In the genomic region with DNA sequence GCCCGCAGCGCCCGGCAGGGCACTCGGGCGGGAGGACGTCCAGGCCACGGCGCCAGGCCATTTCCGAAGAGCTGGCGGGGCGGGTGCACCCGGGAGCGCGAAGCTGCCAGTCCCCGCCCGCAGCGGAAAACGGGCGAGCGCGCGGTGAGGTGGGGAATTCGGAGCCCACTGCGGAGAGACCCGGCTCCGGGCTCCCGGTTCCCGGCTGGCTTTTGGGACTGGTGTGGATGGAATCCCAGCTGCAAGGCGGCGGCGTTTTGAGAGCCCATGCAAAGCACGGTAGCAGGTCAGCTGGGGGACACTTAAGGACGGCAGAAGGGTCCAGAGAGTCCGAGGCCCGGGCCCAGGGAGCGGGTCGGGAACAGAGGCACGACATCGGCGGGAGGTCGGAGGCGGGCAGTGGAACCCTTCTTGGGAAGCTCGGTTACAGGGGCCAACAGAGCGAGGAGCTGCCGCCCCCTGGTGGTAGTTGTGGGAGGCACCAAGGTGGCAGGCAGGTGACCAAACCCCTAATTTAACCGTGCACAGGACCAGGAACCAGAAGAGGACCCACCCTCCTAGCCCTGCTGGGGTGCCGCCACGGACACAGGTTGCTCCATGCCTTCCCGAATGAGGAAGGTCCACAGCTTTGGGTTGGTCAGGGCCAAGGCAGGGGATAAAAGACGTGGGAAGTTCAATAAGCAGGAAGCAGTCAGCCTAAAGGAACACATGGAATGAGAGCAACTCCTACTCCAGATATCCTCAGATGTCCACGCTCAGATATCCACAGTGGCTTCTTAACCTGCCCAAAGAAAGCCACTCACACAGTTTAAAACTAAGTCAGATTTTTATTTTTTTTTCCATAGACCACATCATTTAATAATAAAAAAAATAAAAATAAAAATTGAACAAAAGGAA, we compare ENCODE assay signal across 1 cellular context.
TF ChIP-seq lines count a peak whose summit lies in the region.

No MANE protein-coding gene starts in this region.

TF ChIP-seq in WTC11, 78 proteins besides CTCF, POLR2A, EP300 and RAD21 (continued from another document):
- TF ChIP-seq, protein P1, sequence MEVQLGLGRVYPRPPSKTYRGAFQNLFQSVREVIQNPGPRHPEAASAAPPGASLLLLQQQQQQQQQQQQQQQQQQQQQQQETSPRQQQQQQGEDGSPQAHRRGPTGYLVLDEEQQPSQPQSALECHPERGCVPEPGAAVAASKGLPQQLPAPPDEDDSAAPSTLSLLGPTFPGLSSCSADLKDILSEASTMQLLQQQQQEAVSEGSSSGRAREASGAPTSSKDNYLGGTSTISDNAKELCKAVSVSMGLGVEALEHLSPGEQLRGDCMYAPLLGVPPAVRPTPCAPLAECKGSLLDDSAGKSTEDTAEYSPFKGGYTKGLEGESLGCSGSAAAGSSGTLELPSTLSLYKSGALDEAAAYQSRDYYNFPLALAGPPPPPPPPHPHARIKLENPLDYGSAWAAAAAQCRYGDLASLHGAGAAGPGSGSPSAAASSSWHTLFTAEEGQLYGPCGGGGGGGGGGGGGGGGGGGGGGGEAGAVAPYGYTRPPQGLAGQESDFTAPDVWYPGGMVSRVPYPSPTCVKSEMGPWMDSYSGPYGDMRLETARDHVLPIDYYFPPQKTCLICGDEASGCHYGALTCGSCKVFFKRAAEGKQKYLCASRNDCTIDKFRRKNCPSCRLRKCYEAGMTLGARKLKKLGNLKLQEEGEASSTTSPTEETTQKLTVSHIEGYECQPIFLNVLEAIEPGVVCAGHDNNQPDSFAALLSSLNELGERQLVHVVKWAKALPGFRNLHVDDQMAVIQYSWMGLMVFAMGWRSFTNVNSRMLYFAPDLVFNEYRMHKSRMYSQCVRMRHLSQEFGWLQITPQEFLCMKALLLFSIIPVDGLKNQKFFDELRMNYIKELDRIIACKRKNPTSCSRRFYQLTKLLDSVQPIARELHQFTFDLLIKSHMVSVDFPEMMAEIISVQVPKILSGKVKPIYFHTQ (CRISPR knock-in tag; IDR thresholded peaks at IDR 0.05), result peak; percentile 63; the same call in 1 of the 2 replicates
- TF ChIP-seq GTF2I (CRISPR knock-in tag; conservative IDR thresholded peaks at IDR 0.05), result no peak
- TF ChIP-seq, protein P2, sequence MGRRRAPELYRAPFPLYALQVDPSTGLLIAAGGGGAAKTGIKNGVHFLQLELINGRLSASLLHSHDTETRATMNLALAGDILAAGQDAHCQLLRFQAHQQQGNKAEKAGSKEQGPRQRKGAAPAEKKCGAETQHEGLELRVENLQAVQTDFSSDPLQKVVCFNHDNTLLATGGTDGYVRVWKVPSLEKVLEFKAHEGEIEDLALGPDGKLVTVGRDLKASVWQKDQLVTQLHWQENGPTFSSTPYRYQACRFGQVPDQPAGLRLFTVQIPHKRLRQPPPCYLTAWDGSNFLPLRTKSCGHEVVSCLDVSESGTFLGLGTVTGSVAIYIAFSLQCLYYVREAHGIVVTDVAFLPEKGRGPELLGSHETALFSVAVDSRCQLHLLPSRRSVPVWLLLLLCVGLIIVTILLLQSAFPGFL (CRISPR knock-in tag; IDR thresholded peaks at IDR 0.05; ENCODE audit: borderline replicate concordance), result peak; percentile 67; the same call in 1 of the 2 replicates
- no peak for TF ChIP-seq TEAD4 (CRISPR knock-in tag; IDR thresholded peaks at IDR 0.05)
- peak; percentile 28; the same call in 1 of the 2 replicates for TF ChIP-seq PRDM15 (CRISPR knock-in tag; IDR thresholded peaks at IDR 0.05)
- peak; percentile 43; the same call in 1 of the 2 replicates for TF ChIP-seq PRRX2 (CRISPR knock-in tag; IDR thresholded peaks at IDR 0.05)
- no peak for TF ChIP-seq HMGA2 (CRISPR knock-in tag; IDR thresholded peaks at IDR 0.05)
- no peak for TF ChIP-seq NFE2L1 (CRISPR knock-in tag; IDR thresholded peaks at IDR 0.05)
- 0 out of 2 replicates have a peak, but pooled peaks have one; percentile 25 for TF ChIP-seq CREM (CRISPR knock-in tag; IDR thresholded peaks at IDR 0.05)
- peak; percentile 16; the same call in 1 of the 2 replicates for TF ChIP-seq ZNF416 (CRISPR knock-in tag; IDR thresholded peaks at IDR 0.05)
- TF ChIP-seq SMAD4 (CRISPR knock-in tag; IDR thresholded peaks at IDR 0.05), result no peak
- no peak for TF ChIP-seq ZNF317 (CRISPR knock-in tag; IDR thresholded peaks at IDR 0.05; ENCODE audit: borderline replicate concordance, low read depth)
- no peak for TF ChIP-seq ZNF671 (CRISPR knock-in tag; IDR thresholded peaks at IDR 0.05)
- TF ChIP-seq NR3C1 (CRISPR knock-in tag; conservative IDR thresholded peaks at IDR 0.05; ENCODE audit: low read depth), result no peak
- no peak for TF ChIP-seq ETV6 (CRISPR knock-in tag; IDR thresholded peaks at IDR 0.05)
- no peak for TF ChIP-seq ZBTB43 (CRISPR knock-in tag; IDR thresholded peaks at IDR 0.05)
- no peak for TF ChIP-seq IRF2 (CRISPR knock-in tag; IDR thresholded peaks at IDR 0.05; ENCODE audit: borderline replicate concordance, low read depth)
- TF ChIP-seq, protein P3, sequence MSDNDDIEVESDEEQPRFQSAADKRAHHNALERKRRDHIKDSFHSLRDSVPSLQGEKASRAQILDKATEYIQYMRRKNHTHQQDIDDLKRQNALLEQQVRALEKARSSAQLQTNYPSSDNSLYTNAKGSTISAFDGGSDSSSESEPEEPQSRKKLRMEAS (CRISPR knock-in tag; IDR thresholded peaks at IDR 0.05), result 0 out of 2 replicates have a peak, but pooled peaks have one; percentile 29
- peak; percentile 4; the same call in 1 of the 2 replicates for TF ChIP-seq ZMAT4 (CRISPR knock-in tag; IDR thresholded peaks at IDR 0.05)
- no peak for TF ChIP-seq ZNF219 (CRISPR knock-in tag; IDR thresholded peaks at IDR 0.05; ENCODE audit: borderline replicate concordance)
- TF ChIP-seq, protein P4, sequence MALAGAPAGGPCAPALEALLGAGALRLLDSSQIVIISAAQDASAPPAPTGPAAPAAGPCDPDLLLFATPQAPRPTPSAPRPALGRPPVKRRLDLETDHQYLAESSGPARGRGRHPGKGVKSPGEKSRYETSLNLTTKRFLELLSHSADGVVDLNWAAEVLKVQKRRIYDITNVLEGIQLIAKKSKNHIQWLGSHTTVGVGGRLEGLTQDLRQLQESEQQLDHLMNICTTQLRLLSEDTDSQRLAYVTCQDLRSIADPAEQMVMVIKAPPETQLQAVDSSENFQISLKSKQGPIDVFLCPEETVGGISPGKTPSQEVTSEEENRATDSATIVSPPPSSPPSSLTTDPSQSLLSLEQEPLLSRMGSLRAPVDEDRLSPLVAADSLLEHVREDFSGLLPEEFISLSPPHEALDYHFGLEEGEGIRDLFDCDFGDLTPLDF (CRISPR knock-in tag; IDR thresholded peaks at IDR 0.05), result 0 out of 2 replicates have a peak, but pooled peaks have one; percentile 34
- TF ChIP-seq NR1H2 (CRISPR knock-in tag; IDR thresholded peaks at IDR 0.05), result no peak
- TF ChIP-seq SOX15 (CRISPR knock-in tag; IDR thresholded peaks at IDR 0.05), result no peak
- TF ChIP-seq JUN (CRISPR knock-in tag; IDR thresholded peaks at IDR 0.05), result no peak
- TF ChIP-seq OVOL2 (CRISPR knock-in tag; IDR thresholded peaks at IDR 0.05; ENCODE audit: borderline replicate concordance), result 0 out of 2 replicates have a peak, but pooled peaks have one; percentile 19
- TF ChIP-seq, protein P5, sequence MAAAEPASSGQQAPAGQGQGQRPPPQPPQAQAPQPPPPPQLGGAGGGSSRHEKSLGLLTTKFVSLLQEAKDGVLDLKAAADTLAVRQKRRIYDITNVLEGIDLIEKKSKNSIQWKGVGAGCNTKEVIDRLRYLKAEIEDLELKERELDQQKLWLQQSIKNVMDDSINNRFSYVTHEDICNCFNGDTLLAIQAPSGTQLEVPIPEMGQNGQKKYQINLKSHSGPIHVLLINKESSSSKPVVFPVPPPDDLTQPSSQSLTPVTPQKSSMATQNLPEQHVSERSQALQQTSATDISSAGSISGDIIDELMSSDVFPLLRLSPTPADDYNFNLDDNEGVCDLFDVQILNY (CRISPR knock-in tag; IDR thresholded peaks at IDR 0.05), result no peak
- TF ChIP-seq TP53 (CRISPR knock-in tag; IDR thresholded peaks at IDR 0.05), result 0 out of 2 replicates have a peak, but pooled peaks have one; percentile 28
- no peak for TF ChIP-seq ZNF263 (CRISPR knock-in tag; IDR thresholded peaks at IDR 0.05; ENCODE audit: low read depth)
- TF ChIP-seq NFATC4 (CRISPR knock-in tag; IDR thresholded peaks at IDR 0.05), result no peak
- TF ChIP-seq ZNF121 (CRISPR knock-in tag; IDR thresholded peaks at IDR 0.05), result peak; percentile 90
- no peak for TF ChIP-seq RORB (CRISPR knock-in tag; IDR thresholded peaks at IDR 0.05)
- TF ChIP-seq EMX1 (CRISPR knock-in tag; IDR thresholded peaks at IDR 0.05), result peak; percentile 52
- TF ChIP-seq, protein P6, sequence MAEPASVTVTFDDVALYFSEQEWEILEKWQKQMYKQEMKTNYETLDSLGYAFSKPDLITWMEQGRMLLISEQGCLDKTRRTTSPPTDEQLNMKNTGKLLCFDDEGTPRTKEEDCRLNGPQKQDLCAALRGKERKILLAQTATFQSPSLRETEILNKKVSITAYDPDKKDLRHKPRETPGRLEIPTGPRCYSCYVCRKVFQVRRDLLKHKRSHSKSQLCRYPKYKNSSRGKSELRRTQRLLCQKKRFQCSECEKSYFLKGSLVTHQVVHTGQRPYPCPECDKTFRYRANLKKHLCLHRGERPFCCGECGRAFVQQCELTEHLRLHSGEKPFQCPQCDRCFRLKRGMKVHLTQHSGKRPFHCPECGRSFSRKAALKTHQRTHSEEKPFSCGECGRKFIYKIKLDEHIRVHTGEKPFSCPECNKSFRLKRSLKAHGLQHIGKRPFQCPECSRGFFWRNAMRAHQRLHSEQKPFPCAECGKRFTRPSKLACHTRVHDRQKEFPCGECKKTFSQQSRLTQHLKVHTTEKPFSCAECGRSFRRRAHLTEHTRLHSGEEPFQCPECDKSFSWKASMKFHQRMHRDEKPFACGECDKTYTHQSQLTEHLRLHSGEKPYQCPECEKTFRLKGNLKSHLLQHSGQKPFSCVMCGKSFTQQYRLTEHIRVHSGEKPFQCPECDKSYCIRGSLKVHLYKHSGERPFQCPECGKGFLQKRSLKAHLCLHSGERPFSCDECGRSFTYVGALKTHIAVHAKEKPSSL (CRISPR knock-in tag; conservative IDR thresholded peaks at IDR 0.05), result no peak
- 0 out of 2 replicates have a peak, but pooled peaks have one; percentile 18 for TF ChIP-seq KAT7 (CRISPR knock-in tag; IDR thresholded peaks at IDR 0.05; ENCODE audit: borderline replicate concordance)
- TF ChIP-seq ELF4 (CRISPR knock-in tag; IDR thresholded peaks at IDR 0.05; ENCODE audit: low read depth), result no peak
- 0 out of 2 replicates have a peak, but pooled peaks have one; percentile 55 for TF ChIP-seq HMGXB4 (CRISPR knock-in tag; IDR thresholded peaks at IDR 0.05)
- peak; percentile 61; the same call in 1 of the 2 replicates for TF ChIP-seq SMAD3 (CRISPR knock-in tag; IDR thresholded peaks at IDR 0.05; ENCODE audit: borderline replicate concordance)
- peak; percentile 39 for TF ChIP-seq TEAD1 (CRISPR knock-in tag; IDR thresholded peaks at IDR 0.05)
- TF ChIP-seq NR2C2 (CRISPR knock-in tag; IDR thresholded peaks at IDR 0.05), result no peak
